Comparison of ENCODE assay signal across 1 cellular context in the genomic region with DNA sequence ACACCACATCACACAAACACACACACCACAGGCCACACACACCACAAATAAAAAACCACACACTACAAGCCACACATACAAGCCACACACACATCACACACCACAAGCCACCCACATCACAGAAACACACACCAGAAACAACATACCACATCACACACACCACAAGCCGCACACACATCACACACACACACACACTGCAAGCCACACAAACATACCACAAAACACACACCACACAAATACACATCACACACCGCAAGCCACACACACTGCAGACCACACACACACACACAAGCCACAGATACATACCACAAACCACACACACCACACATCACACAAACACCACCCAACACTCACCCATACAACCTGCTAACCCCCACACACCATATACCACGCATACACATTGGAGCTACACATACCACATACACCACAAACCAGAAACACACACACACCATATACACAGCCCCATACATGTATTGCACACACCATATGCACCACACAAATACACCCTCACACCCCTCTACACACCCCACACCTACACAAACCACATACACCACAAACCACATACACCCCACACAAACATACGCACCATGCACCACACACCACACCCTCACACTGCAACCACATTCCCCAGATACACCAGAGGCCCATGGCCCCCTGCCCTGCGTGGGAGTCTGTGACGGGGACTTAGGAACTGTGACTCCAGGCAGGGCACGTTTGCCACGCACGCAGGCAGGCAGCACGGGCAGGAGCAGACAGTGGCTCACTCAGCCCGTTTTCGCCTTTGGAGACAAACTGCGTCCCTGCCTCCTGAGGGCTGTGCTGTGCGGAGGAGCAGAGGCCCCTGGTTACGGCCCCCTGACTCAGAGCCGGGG.
TF ChIP-seq lines count a peak whose summit lies in the region.

No MANE protein-coding gene starts in this region.

TF ChIP-seq in K562, 482 proteins besides CTCF, POLR2A, EP300 and RAD21 (continued from another document and continues in another):
- TF ChIP-seq, protein P1, sequence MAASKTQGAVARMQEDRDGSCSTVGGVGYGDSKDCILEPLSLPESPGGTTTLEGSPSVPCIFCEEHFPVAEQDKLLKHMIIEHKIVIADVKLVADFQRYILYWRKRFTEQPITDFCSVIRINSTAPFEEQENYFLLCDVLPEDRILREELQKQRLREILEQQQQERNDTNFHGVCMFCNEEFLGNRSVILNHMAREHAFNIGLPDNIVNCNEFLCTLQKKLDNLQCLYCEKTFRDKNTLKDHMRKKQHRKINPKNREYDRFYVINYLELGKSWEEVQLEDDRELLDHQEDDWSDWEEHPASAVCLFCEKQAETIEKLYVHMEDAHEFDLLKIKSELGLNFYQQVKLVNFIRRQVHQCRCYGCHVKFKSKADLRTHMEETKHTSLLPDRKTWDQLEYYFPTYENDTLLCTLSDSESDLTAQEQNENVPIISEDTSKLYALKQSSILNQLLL (CRISPR knock-in tag; IDR thresholded peaks at IDR 0.05; ENCODE audit: borderline replicate concordance) = no peak
- TF ChIP-seq PHB (CRISPR knock-in tag; IDR thresholded peaks at IDR 0.05) (no peak), NR3C1 (CRISPR knock-in tag; IDR thresholded peaks at IDR 0.05) (no peak), FOXM1 (IDR thresholded peaks at IDR 0.05; ENCODE audit: low read depth) (no peak), FOXM1 (CRISPR knock-in tag; IDR thresholded peaks at IDR 0.05; ENCODE audit: low read depth) (no peak), BCOR (IDR thresholded peaks at IDR 0.05) (peak; percentile 67), ZFP36 (IDR thresholded peaks at IDR 0.05; ENCODE audit: low read depth, low read length, partially characterized antibody) (no peak), ZNF174 (CRISPR knock-in tag; IDR thresholded peaks at IDR 0.05) (no peak), POLR2AphosphoS5 (IDR thresholded peaks at IDR 0.05; ENCODE audit: control insufficient read depth, insufficient read depth, low read depth, low read length) (no peak), ATF7 (IDR thresholded peaks at IDR 0.05) (no peak), EHMT2 (IDR thresholded peaks at IDR 0.05) (peak; percentile 34; the same call in 1 of the 2 replicates), ZNF785 (CRISPR knock-in tag; IDR thresholded peaks at IDR 0.05) (no peak), CCNT2 (IDR thresholded peaks at IDR 0.05; ENCODE audit: borderline replicate concordance, extremely low read depth, insufficient read length, low read depth, low read length) (no peak), ZNF41 (CRISPR knock-in tag; conservative IDR thresholded peaks at IDR 0.05) (no peak), PYGO2 (tag; IDR thresholded peaks at IDR 0.05) (no peak), NFATC3 (IDR thresholded peaks at IDR 0.05) (no peak), KLF6 (CRISPR knock-in tag; IDR thresholded peaks at IDR 0.05; ENCODE audit: borderline replicate concordance) (no peak), CCAR2 (IDR thresholded peaks at IDR 0.05; ENCODE audit: low read depth, low read length) (no peak), MCM5 (IDR thresholded peaks at IDR 0.05; ENCODE audit: low read depth) (no peak), ARNT (IDR thresholded peaks at IDR 0.05) (peak in 1 of 2 experiments; percentile 49; a peak in 2 of 4 replicates)
- TF ChIP-seq, protein P2, sequence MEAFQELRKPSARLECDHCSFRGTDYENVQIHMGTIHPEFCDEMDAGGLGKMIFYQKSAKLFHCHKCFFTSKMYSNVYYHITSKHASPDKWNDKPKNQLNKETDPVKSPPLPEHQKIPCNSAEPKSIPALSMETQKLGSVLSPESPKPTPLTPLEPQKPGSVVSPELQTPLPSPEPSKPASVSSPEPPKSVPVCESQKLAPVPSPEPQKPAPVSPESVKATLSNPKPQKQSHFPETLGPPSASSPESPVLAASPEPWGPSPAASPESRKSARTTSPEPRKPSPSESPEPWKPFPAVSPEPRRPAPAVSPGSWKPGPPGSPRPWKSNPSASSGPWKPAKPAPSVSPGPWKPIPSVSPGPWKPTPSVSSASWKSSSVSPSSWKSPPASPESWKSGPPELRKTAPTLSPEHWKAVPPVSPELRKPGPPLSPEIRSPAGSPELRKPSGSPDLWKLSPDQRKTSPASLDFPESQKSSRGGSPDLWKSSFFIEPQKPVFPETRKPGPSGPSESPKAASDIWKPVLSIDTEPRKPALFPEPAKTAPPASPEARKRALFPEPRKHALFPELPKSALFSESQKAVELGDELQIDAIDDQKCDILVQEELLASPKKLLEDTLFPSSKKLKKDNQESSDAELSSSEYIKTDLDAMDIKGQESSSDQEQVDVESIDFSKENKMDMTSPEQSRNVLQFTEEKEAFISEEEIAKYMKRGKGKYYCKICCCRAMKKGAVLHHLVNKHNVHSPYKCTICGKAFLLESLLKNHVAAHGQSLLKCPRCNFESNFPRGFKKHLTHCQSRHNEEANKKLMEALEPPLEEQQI (IDR thresholded peaks at IDR 0.05) = no peak
- TF ChIP-seq, protein P3, sequence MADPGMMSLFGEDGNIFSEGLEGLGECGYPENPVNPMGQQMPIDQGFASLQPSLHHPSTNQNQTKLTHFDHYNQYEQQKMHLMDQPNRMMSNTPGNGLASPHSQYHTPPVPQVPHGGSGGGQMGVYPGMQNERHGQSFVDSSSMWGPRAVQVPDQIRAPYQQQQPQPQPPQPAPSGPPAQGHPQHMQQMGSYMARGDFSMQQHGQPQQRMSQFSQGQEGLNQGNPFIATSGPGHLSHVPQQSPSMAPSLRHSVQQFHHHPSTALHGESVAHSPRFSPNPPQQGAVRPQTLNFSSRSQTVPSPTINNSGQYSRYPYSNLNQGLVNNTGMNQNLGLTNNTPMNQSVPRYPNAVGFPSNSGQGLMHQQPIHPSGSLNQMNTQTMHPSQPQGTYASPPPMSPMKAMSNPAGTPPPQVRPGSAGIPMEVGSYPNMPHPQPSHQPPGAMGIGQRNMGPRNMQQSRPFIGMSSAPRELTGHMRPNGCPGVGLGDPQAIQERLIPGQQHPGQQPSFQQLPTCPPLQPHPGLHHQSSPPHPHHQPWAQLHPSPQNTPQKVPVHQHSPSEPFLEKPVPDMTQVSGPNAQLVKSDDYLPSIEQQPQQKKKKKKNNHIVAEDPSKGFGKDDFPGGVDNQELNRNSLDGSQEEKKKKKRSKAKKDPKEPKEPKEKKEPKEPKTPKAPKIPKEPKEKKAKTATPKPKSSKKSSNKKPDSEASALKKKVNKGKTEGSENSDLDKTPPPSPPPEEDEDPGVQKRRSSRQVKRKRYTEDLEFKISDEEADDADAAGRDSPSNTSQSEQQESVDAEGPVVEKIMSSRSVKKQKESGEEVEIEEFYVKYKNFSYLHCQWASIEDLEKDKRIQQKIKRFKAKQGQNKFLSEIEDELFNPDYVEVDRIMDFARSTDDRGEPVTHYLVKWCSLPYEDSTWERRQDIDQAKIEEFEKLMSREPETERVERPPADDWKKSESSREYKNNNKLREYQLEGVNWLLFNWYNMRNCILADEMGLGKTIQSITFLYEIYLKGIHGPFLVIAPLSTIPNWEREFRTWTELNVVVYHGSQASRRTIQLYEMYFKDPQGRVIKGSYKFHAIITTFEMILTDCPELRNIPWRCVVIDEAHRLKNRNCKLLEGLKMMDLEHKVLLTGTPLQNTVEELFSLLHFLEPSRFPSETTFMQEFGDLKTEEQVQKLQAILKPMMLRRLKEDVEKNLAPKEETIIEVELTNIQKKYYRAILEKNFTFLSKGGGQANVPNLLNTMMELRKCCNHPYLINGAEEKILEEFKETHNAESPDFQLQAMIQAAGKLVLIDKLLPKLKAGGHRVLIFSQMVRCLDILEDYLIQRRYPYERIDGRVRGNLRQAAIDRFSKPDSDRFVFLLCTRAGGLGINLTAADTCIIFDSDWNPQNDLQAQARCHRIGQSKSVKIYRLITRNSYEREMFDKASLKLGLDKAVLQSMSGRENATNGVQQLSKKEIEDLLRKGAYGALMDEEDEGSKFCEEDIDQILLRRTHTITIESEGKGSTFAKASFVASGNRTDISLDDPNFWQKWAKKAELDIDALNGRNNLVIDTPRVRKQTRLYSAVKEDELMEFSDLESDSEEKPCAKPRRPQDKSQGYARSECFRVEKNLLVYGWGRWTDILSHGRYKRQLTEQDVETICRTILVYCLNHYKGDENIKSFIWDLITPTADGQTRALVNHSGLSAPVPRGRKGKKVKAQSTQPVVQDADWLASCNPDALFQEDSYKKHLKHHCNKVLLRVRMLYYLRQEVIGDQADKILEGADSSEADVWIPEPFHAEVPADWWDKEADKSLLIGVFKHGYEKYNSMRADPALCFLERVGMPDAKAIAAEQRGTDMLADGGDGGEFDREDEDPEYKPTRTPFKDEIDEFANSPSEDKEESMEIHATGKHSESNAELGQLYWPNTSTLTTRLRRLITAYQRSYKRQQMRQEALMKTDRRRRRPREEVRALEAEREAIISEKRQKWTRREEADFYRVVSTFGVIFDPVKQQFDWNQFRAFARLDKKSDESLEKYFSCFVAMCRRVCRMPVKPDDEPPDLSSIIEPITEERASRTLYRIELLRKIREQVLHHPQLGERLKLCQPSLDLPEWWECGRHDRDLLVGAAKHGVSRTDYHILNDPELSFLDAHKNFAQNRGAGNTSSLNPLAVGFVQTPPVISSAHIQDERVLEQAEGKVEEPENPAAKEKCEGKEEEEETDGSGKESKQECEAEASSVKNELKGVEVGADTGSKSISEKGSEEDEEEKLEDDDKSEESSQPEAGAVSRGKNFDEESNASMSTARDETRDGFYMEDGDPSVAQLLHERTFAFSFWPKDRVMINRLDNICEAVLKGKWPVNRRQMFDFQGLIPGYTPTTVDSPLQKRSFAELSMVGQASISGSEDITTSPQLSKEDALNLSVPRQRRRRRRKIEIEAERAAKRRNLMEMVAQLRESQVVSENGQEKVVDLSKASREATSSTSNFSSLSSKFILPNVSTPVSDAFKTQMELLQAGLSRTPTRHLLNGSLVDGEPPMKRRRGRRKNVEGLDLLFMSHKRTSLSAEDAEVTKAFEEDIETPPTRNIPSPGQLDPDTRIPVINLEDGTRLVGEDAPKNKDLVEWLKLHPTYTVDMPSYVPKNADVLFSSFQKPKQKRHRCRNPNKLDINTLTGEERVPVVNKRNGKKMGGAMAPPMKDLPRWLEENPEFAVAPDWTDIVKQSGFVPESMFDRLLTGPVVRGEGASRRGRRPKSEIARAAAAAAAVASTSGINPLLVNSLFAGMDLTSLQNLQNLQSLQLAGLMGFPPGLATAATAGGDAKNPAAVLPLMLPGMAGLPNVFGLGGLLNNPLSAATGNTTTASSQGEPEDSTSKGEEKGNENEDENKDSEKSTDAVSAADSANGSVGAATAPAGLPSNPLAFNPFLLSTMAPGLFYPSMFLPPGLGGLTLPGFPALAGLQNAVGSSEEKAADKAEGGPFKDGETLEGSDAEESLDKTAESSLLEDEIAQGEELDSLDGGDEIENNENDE (IDR thresholded peaks at IDR 0.05; ENCODE audit: low read depth, low read length) = no peak
- TF ChIP-seq, protein P4, sequence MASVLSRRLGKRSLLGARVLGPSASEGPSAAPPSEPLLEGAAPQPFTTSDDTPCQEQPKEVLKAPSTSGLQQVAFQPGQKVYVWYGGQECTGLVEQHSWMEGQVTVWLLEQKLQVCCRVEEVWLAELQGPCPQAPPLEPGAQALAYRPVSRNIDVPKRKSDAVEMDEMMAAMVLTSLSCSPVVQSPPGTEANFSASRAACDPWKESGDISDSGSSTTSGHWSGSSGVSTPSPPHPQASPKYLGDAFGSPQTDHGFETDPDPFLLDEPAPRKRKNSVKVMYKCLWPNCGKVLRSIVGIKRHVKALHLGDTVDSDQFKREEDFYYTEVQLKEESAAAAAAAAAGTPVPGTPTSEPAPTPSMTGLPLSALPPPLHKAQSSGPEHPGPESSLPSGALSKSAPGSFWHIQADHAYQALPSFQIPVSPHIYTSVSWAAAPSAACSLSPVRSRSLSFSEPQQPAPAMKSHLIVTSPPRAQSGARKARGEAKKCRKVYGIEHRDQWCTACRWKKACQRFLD (CRISPR knock-in tag; IDR thresholded peaks at IDR 0.05) = no peak
- TF ChIP-seq, protein P5, sequence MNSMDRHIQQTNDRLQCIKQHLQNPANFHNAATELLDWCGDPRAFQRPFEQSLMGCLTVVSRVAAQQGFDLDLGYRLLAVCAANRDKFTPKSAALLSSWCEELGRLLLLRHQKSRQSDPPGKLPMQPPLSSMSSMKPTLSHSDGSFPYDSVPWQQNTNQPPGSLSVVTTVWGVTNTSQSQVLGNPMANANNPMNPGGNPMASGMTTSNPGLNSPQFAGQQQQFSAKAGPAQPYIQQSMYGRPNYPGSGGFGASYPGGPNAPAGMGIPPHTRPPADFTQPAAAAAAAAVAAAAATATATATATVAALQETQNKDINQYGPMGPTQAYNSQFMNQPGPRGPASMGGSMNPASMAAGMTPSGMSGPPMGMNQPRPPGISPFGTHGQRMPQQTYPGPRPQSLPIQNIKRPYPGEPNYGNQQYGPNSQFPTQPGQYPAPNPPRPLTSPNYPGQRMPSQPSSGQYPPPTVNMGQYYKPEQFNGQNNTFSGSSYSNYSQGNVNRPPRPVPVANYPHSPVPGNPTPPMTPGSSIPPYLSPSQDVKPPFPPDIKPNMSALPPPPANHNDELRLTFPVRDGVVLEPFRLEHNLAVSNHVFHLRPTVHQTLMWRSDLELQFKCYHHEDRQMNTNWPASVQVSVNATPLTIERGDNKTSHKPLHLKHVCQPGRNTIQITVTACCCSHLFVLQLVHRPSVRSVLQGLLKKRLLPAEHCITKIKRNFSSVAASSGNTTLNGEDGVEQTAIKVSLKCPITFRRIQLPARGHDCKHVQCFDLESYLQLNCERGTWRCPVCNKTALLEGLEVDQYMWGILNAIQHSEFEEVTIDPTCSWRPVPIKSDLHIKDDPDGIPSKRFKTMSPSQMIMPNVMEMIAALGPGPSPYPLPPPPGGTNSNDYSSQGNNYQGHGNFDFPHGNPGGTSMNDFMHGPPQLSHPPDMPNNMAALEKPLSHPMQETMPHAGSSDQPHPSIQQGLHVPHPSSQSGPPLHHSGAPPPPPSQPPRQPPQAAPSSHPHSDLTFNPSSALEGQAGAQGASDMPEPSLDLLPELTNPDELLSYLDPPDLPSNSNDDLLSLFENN (IDR thresholded peaks at IDR 0.05; ENCODE audit: low read depth in 2 of 2, low read length in 2 of 2) = no peak
- TF ChIP-seq, protein P6, sequence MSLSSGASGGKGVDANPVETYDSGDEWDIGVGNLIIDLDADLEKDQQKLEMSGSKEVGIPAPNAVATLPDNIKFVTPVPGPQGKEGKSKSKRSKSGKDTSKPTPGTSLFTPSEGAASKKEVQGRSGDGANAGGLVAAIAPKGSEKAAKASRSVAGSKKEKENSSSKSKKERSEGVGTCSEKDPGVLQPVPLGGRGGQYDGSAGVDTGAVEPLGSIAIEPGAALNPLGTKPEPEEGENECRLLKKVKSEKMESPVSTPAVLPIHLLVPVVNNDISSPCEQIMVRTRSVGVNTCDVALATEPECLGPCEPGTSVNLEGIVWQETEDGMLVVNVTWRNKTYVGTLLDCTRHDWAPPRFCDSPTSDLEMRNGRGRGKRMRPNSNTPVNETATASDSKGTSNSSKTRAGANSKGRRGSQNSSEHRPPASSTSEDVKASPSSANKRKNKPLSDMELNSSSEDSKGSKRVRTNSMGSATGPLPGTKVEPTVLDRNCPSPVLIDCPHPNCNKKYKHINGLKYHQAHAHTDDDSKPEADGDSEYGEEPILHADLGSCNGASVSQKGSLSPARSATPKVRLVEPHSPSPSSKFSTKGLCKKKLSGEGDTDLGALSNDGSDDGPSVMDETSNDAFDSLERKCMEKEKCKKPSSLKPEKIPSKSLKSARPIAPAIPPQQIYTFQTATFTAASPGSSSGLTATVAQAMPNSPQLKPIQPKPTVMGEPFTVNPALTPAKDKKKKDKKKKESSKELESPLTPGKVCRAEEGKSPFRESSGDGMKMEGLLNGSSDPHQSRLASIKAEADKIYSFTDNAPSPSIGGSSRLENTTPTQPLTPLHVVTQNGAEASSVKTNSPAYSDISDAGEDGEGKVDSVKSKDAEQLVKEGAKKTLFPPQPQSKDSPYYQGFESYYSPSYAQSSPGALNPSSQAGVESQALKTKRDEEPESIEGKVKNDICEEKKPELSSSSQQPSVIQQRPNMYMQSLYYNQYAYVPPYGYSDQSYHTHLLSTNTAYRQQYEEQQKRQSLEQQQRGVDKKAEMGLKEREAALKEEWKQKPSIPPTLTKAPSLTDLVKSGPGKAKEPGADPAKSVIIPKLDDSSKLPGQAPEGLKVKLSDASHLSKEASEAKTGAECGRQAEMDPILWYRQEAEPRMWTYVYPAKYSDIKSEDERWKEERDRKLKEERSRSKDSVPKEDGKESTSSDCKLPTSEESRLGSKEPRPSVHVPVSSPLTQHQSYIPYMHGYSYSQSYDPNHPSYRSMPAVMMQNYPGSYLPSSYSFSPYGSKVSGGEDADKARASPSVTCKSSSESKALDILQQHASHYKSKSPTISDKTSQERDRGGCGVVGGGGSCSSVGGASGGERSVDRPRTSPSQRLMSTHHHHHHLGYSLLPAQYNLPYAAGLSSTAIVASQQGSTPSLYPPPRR (CRISPR knock-in tag; IDR thresholded peaks at IDR 0.05; ENCODE audit: borderline replicate concordance) = peak; percentile 89; the same call in 1 of the 2 replicates
